In genomic region chr11:72519220-72519881, GRCh38 we compare ENCODE assay signal across 8 cellular contexts.
A peak's percentile ranks its signal among the peaks of the same experiment; 100 is the strongest.
DNase-seq lines count a peak whose midpoint lies in the region; ATAC-seq and TF ChIP-seq lines count a peak whose summit lies in the region.

No MANE protein-coding gene starts in this region.

- no peaks in the 10 kb centered on the region for H3K36me3 ChIP-seq in GM06990 (ENCODE audit: control insufficient read depth, insufficient read depth, low read length)
- H3K36me3 ChIP-seq in skeletal muscle satellite cell (ENCODE audit: insufficient read depth, low read length): no peaks in the 10 kb centered on the region

- peak; percentile 15 for DNase-seq in GM06990 (ENCODE audit: extremely low read depth, insufficient read length)
- DNase-seq in erythroblast (lab: John Stamatoyannopoulos, UW): peak; percentile 43 to 44
- no peak for DNase-seq in CD1c-positive myeloid dendritic cell (ENCODE audit: extremely low spot score)
- DNase-seq in activated effector memory CD4-positive, alpha-beta T cell treated with Interleukin-2 at 50 U/mL for 16 hours: no peak

- TF ChIP-seq CTCF in GM06990 (IDR thresholded peaks at IDR 0.05; ENCODE audit: insufficient read depth, low read length, poor library complexity, severe bottlenecking): no peak

- H3K27me3 ChIP-seq in GM06990 (replicated peaks; ENCODE audit: control insufficient read depth, insufficient read depth, low read length) (no peaks in the 10 kb centered on the region), skeletal muscle satellite cell (ENCODE audit: control insufficient read depth, insufficient read depth, low read length) (peaks cover 21% of the 10 kb centered on the region)

- peak; percentile 65 for ATAC-seq in SK-N-SH treated with all-trans-retinoic acid at 6 μM for 48 hours
- no peak for ATAC-seq in HG02798 (IDR thresholded peaks at IDR 0.05; ENCODE audit: poor library complexity, unreplicated experiment)
- ATAC-seq in HG02852 (IDR thresholded peaks at IDR 0.05; ENCODE audit: unreplicated experiment): no peak

- peak overlapping the region; percentile 36 for H3K9ac ChIP-seq in skeletal muscle satellite cell (ENCODE audit: low read depth, low read length)

- no peak for TF ChIP-seq POLR2A in erythroblast (IDR thresholded peaks at IDR 0.05; ENCODE audit: low read length)

- peak overlapping the region; percentile 58 for H3K4me2 ChIP-seq in skeletal muscle satellite cell (ENCODE audit: low read length)

- H3K9me3 ChIP-seq in skeletal muscle satellite cell (replicated peaks; ENCODE audit: low read length): no peaks in the 10 kb centered on the region

- H3K4me3 ChIP-seq in GM06990 (replicated peaks; ENCODE audit: low read depth, low read length) (no peak overlapping the region), skeletal muscle satellite cell (ENCODE audit: low read length) (peak overlapping the region; percentile 60)

- H3K4me1 ChIP-seq in skeletal muscle satellite cell (ENCODE audit: control insufficient read depth, insufficient read depth, low read length): no peaks in the 10 kb centered on the region

TF ChIP-seq in SK-N-SH treated with all-trans-retinoic acid at 6 μM for 48 hours, 23 proteins besides CTCF, POLR2A, EP300 and RAD21:
- TF ChIP-seq, protein P1, sequence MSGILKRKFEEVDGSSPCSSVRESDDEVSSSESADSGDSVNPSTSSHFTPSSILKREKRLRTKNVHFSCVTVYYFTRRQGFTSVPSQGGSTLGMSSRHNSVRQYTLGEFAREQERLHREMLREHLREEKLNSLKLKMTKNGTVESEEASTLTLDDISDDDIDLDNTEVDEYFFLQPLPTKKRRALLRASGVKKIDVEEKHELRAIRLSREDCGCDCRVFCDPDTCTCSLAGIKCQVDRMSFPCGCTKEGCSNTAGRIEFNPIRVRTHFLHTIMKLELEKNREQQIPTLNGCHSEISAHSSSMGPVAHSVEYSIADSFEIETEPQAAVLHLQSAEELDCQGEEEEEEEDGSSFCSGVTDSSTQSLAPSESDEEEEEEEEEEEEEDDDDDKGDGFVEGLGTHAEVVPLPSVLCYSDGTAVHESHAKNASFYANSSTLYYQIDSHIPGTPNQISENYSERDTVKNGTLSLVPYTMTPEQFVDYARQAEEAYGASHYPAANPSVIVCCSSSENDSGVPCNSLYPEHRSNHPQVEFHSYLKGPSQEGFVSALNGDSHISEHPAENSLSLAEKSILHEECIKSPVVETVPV (CRISPR knock-in tag; IDR thresholded peaks at IDR 0.05): no peak
- no peak for TF ChIP-seq ZFP3 (CRISPR knock-in tag; IDR thresholded peaks at IDR 0.05)
- TF ChIP-seq, protein P2, sequence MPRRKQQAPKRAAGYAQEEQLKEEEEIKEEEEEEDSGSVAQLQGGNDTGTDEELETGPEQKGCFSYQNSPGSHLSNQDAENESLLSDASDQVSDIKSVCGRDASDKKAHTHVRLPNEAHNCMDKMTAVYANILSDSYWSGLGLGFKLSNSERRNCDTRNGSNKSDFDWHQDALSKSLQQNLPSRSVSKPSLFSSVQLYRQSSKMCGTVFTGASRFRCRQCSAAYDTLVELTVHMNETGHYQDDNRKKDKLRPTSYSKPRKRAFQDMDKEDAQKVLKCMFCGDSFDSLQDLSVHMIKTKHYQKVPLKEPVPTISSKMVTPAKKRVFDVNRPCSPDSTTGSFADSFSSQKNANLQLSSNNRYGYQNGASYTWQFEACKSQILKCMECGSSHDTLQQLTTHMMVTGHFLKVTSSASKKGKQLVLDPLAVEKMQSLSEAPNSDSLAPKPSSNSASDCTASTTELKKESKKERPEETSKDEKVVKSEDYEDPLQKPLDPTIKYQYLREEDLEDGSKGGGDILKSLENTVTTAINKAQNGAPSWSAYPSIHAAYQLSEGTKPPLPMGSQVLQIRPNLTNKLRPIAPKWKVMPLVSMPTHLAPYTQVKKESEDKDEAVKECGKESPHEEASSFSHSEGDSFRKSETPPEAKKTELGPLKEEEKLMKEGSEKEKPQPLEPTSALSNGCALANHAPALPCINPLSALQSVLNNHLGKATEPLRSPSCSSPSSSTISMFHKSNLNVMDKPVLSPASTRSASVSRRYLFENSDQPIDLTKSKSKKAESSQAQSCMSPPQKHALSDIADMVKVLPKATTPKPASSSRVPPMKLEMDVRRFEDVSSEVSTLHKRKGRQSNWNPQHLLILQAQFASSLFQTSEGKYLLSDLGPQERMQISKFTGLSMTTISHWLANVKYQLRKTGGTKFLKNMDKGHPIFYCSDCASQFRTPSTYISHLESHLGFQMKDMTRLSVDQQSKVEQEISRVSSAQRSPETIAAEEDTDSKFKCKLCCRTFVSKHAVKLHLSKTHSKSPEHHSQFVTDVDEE (CRISPR knock-in tag; IDR thresholded peaks at IDR 0.05): no peak
- no peak for TF ChIP-seq CSDC2 (CRISPR knock-in tag; IDR thresholded peaks at IDR 0.05)
- no peak for TF ChIP-seq RARB (CRISPR knock-in tag; IDR thresholded peaks at IDR 0.05)
- TF ChIP-seq TOX (CRISPR knock-in tag; IDR thresholded peaks at IDR 0.05; ENCODE audit: borderline replicate concordance): no peak
- no peak for TF ChIP-seq ZNF70 (CRISPR knock-in tag; IDR thresholded peaks at IDR 0.05)
- TF ChIP-seq ZC3H10 (CRISPR knock-in tag; IDR thresholded peaks at IDR 0.05): no peak
- no peak for TF ChIP-seq TCF4 (CRISPR knock-in tag; IDR thresholded peaks at IDR 0.05; ENCODE audit: borderline replicate concordance)
- TF ChIP-seq ARNTL (CRISPR knock-in tag; IDR thresholded peaks at IDR 0.05; ENCODE audit: borderline replicate concordance, low read depth): no peak
- TF ChIP-seq OSR1 (CRISPR knock-in tag; IDR thresholded peaks at IDR 0.05): no peak
- TF ChIP-seq ESRRG (CRISPR knock-in tag; IDR thresholded peaks at IDR 0.05): no peak
- no peak for TF ChIP-seq ZNF565 (CRISPR knock-in tag; conservative IDR thresholded peaks at IDR 0.05; ENCODE audit: low read depth)
- TF ChIP-seq, protein P3, sequence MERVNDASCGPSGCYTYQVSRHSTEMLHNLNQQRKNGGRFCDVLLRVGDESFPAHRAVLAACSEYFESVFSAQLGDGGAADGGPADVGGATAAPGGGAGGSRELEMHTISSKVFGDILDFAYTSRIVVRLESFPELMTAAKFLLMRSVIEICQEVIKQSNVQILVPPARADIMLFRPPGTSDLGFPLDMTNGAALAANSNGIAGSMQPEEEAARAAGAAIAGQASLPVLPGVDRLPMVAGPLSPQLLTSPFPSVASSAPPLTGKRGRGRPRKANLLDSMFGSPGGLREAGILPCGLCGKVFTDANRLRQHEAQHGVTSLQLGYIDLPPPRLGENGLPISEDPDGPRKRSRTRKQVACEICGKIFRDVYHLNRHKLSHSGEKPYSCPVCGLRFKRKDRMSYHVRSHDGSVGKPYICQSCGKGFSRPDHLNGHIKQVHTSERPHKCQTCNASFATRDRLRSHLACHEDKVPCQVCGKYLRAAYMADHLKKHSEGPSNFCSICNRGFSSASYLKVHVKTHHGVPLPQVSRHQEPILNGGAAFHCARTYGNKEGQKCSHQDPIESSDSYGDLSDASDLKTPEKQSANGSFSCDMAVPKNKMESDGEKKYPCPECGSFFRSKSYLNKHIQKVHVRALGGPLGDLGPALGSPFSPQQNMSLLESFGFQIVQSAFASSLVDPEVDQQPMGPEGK (CRISPR knock-in tag; IDR thresholded peaks at IDR 0.05; ENCODE audit: borderline replicate concordance): no peak
TF ChIP-seq in SK-N-SH treated with all-trans-retinoic acid at 6 μM for 48 hours: peak in this region for 0.

Comparison
In these comparisons a context has a peak if more than half of its experiments do, and no peak if none do; other contexts are left out.
1. DNase-seq: peak in GM06990 (single experiment) and erythroblast (2 of 2); none in CD1c-positive myeloid dendritic cell (single experiment) and activated effector memory CD4-positive, alpha-beta T cell treated with Interleukin-2 at 50 U/mL for 16 hours (single experiment).